In genomic region chr5:41509399-41510175, GRCh38 we compare ENCODE assay signal across 1 cellular context.
TF ChIP-seq lines count a peak whose summit lies in the region.

No MANE protein-coding gene starts in this region.

TF ChIP-seq in liver, 16 proteins besides CTCF, POLR2A, EP300 and RAD21 (continued from another document):
- TF ChIP-seq SP1 (IDR thresholded peaks at IDR 0.05) (no peak), NR2F2 (IDR thresholded peaks at IDR 0.05) (no peak), RXRA (IDR thresholded peaks at IDR 0.05) (no peak), HNF4A (conservative IDR thresholded peaks at IDR 0.05) (no peak), HNF4G (IDR thresholded peaks at IDR 0.05) (no peak), FOXA2 (IDR thresholded peaks at IDR 0.05) (no peak), JUND (IDR thresholded peaks at IDR 0.05) (no peak)
